2 cellular contexts compared by ENCODE assay signal in genomic region chr1:63892632-63893395, GRCh38.
A peak's percentile ranks its signal among the peaks of the same experiment; 100 is the strongest.
TF ChIP-seq lines count a peak whose summit lies in the region.

No MANE protein-coding gene starts in this region.

TF ChIP-seq in GM12878, 131 proteins besides CTCF, POLR2A, EP300 and RAD21 (continued from another document and continues in another):
- TF ChIP-seq ZNF687 (IDR thresholded peaks at IDR 0.05) (no peak), BACH1 (IDR thresholded peaks at IDR 0.05; ENCODE audit: borderline replicate concordance) (no peak), RFX5 (IDR thresholded peaks at IDR 0.05; ENCODE audit: low read depth, low read length) (no peak), TCF7 (IDR thresholded peaks at IDR 0.05; ENCODE audit: borderline replicate concordance) (no peak), RELB (IDR thresholded peaks at IDR 0.05; ENCODE audit: low read depth) (peak; percentile 52; the same call in 1 of the 2 replicates), EGR1 (IDR thresholded peaks at IDR 0.05; ENCODE audit: borderline replicate concordance in 1 of 2, low read depth in 2 of 2, low read length in 2 of 2) (no peak), TAF1 (IDR thresholded peaks at IDR 0.05; ENCODE audit: borderline replicate concordance, low read depth, low read length) (no peak), RCOR1 (conservative IDR thresholded peaks at IDR 0.05; ENCODE audit: low read depth, low read length) (0 out of 2 replicates have a peak, but pooled peaks have one; percentile 31), ESRRA (IDR thresholded peaks at IDR 0.05; ENCODE audit: low read length) (no peak), ZBTB4 (CRISPR knock-in tag; IDR thresholded peaks at IDR 0.05) (no peak), NR2C2 (IDR thresholded peaks at IDR 0.05; ENCODE audit: borderline replicate concordance, control insufficient read depth, insufficient read length, low read depth) (no peak), SMARCA5 (IDR thresholded peaks at IDR 0.05) (0 out of 2 replicates have a peak, but pooled peaks have one; percentile 41), BHLHE40 (IDR thresholded peaks at IDR 0.05; ENCODE audit: borderline replicate concordance in 1 of 2, low read depth in 2 of 2, low read length in 1 of 2) (peak in 1 of 2 experiments; percentile 17; a peak in 1 of 4 replicates), GABPA (IDR thresholded peaks at IDR 0.05; ENCODE audit: low read depth) (no peak), BCL11A (IDR thresholded peaks at IDR 0.05; ENCODE audit: low read depth, low read length) (no peak; the same call in 1 of the 2 replicates), SRF (IDR thresholded peaks at IDR 0.05; ENCODE audit: low read depth in 2 of 2, low read length in 2 of 2) (no peak), NRF1 (conservative IDR thresholded peaks at IDR 0.05; ENCODE audit: low read depth, low read length) (no peak), LARP7 (IDR thresholded peaks at IDR 0.05) (no peak)

TF ChIP-seq in HepG2, 621 proteins besides CTCF, POLR2A, EP300 and RAD21 (continued from another document):
- TF ChIP-seq ZNF276 (CRISPR knock-in tag; IDR thresholded peaks at IDR 0.05; ENCODE audit: low read depth) (no peak), ZNF24 (IDR thresholded peaks at IDR 0.05) (no peak), CENPBD1 (CRISPR knock-in tag; IDR thresholded peaks at IDR 0.05; ENCODE audit: borderline replicate concordance, low read depth) (no peak), ZNF629 (CRISPR knock-in tag; conservative IDR thresholded peaks at IDR 0.05) (no peak), KDM5A (IDR thresholded peaks at IDR 0.05; ENCODE audit: borderline replicate concordance, low read length) (no peak), MED8 (CRISPR knock-in tag; IDR thresholded peaks at IDR 0.05; ENCODE audit: insufficient replicate concordance) (no peak), MAX (IDR thresholded peaks at IDR 0.05) (no peak)
